8 cellular contexts compared by ENCODE assay signal in genomic region chr17:2399572-2400473, GRCh38. TPM values are rescaled to one million over a fixed set of nuclear protein-coding genes. Genes with fewer than 3 reads are reported as not detected.
A peak's percentile ranks its signal among the peaks of the same experiment; 100 is the strongest.
DNase-seq lines count a peak whose midpoint lies in the region; ATAC-seq, FAIRE-seq and TF ChIP-seq lines count a peak whose summit lies in the region.

No MANE protein-coding gene starts in this region.

- no peak for FAIRE-seq in D721Med (lab: Jason Lieb, UNC)

- H3K4me3 ChIP-seq in HUES6 (ENCODE audit: low read depth, low read length) (peak overlapping the region; percentile 93), esophagus (ENCODE audit: low read depth in 1 of 2, low read length in 2 of 2) (peak overlapping the region; percentile 90 to 92), muscle layer of colon (ENCODE audit: low read depth in 1 of 2, low read length in 2 of 2) (peak overlapping the region; percentile 69 to 98)

- H3K36me3 ChIP-seq in HUES6 (ENCODE audit: control insufficient read depth, insufficient read depth, low read length): no peaks in the 10 kb centered on the region
- no peaks in the 10 kb centered on the region for H3K36me3 ChIP-seq in esophagus (ENCODE audit: control insufficient read depth in 2 of 2, insufficient read depth in 2 of 2, low read length in 1 of 2)
- no peaks in the 10 kb centered on the region for H3K36me3 ChIP-seq in muscle layer of colon (ENCODE audit: insufficient read depth, low read length)

- H3K27ac ChIP-seq in HUES6 (ENCODE audit: low read depth, low read length) (peak overlapping the region; percentile 98), esophagus (ENCODE audit: low read depth in 2 of 2, low read length in 1 of 2) (peak overlapping the region; percentile 98 to 100), muscle layer of colon (ENCODE audit: low read depth, low read length) (peak overlapping the region; percentile 100)

- peak; percentile 39 for ATAC-seq in GM21381 (IDR thresholded peaks at IDR 0.05; ENCODE audit: unreplicated experiment)
- peak; percentile 61 to 62 for ATAC-seq in activated T-cell treated with anti-CD3 and anti-CD28 coated beads, Interleukin-2, amount 50 U/mL, for 4 hours

- no peaks in the 10 kb centered on the region for H3K36me3 Mint-ChIP-seq in activated T-cell treated with anti-CD3 and anti-CD28 coated beads, Interleukin-2, amount 50 U/mL, for 4 hours (ENCODE audit: insufficient read depth)

- H3K9me3 Mint-ChIP-seq in activated T-cell treated with anti-CD3 and anti-CD28 coated beads, Interleukin-2, amount 50 U/mL, for 4 hours: no peaks in the 10 kb centered on the region

- no peaks in the 10 kb centered on the region for H3K9me3 ChIP-seq in HUES6 (ENCODE audit: control insufficient read depth, insufficient read depth, low read depth, low read length)
- no peaks in the 10 kb centered on the region for H3K9me3 ChIP-seq in esophagus (ENCODE audit: control insufficient read depth in 2 of 2, insufficient read depth in 1 of 2, low read depth in 1 of 2, low read length in 1 of 2)
- no peaks in the 10 kb centered on the region for H3K9me3 ChIP-seq in muscle layer of colon (ENCODE audit: low read length)

- H3K4me1 ChIP-seq in HUES6 (ENCODE audit: control insufficient read depth, insufficient read depth, low read length) (peaks cover 33% of the 10 kb centered on the region), esophagus (ENCODE audit: control insufficient read depth in 2 of 2, insufficient read depth in 2 of 2, low read length in 1 of 2) (peaks cover 23 to 31% of the 10 kb centered on the region in 2 donors), muscle layer of colon (ENCODE audit: insufficient read depth, low read length) (peaks cover 62% of the 10 kb centered on the region)

- H3K9ac ChIP-seq in HUES6 (ENCODE audit: low read length) (peak overlapping the region; percentile 95), muscle layer of colon (ENCODE audit: low read length) (peak overlapping the region; percentile 100)

- WGBS in esophagus, 2 donors: 0 to 1% methylated on average over 70 to 82 of the region's 82 CpGs

- H3K27me3 ChIP-seq in HUES6 (ENCODE audit: control insufficient read depth, insufficient read depth, low read length) (no peaks in the 10 kb centered on the region), esophagus (ENCODE audit: control insufficient read depth in 1 of 2, insufficient read depth in 2 of 2, low read length in 2 of 2) (no peaks in the 10 kb centered on the region), muscle layer of colon (ENCODE audit: control insufficient read depth in 1 of 2, insufficient read depth in 2 of 2, low read length in 2 of 2) (no peaks in the 10 kb centered on the region)

- H3K4me3 Mint-ChIP-seq in activated T-cell treated with anti-CD3 and anti-CD28 coated beads, Interleukin-2, amount 50 U/mL, for 4 hours: peak overlapping the region; percentile 97

- H3K27me3 Mint-ChIP-seq in activated T-cell treated with anti-CD3 and anti-CD28 coated beads, Interleukin-2, amount 50 U/mL, for 4 hours (ENCODE audit: low read depth): no peaks in the 10 kb centered on the region

- DNase-seq in D721Med (ENCODE audit: insufficient read length, low spot score) (peak; percentile 94), OCI-M1 (lab: John Stamatoyannopoulos, UW) (peak; percentile 96)
- DNase-seq in activated T-cell treated with anti-CD3 and anti-CD28 coated beads, Interleukin-2, amount 50 U/mL, for 4 hours: peak; percentile 89
- DNase-seq in stimulated activated CD8-positive, alpha-beta memory T cell treated with anti-CD3 and anti-CD28 coated beads, Interleukin-4, amount 100 ng/mL, for 48 hours: peak; percentile 94

- no peak for TF ChIP-seq CTCF in D721Med (IDR thresholded peaks at IDR 0.05; ENCODE audit: insufficient read depth, missing control alignments)

- H3K4me1 Mint-ChIP-seq in activated T-cell treated with anti-CD3 and anti-CD28 coated beads, Interleukin-2, amount 50 U/mL, for 4 hours (ENCODE audit: low read depth): peaks cover 46% of the 10 kb centered on the region

RNA-seq across cellular contexts. Expression of gene MNT, which starts 1.0 kb away (rescaled TPM):
- 10 to 100 TPM; 27.8 to 30.7 (median 29.5) TPM for total RNA-seq in activated T-cell treated with anti-CD3 and anti-CD28 coated beads, Interleukin-2, amount 50 U/mL, for 4 hours
- polyA plus RNA-seq in esophagus: 10 to 100 TPM in 1 of 2 donors, 1 to 10 TPM in 1; 9.9 to 14.6 TPM

Comparison
In these comparisons a context has a peak if more than half of its experiments do, and no peak if none do; other contexts are left out.
1. Peak in every context shown above with its lines: DNase-seq, ATAC-seq, H3K4me3 ChIP-seq and H3K27ac ChIP-seq.